In the genomic region with DNA sequence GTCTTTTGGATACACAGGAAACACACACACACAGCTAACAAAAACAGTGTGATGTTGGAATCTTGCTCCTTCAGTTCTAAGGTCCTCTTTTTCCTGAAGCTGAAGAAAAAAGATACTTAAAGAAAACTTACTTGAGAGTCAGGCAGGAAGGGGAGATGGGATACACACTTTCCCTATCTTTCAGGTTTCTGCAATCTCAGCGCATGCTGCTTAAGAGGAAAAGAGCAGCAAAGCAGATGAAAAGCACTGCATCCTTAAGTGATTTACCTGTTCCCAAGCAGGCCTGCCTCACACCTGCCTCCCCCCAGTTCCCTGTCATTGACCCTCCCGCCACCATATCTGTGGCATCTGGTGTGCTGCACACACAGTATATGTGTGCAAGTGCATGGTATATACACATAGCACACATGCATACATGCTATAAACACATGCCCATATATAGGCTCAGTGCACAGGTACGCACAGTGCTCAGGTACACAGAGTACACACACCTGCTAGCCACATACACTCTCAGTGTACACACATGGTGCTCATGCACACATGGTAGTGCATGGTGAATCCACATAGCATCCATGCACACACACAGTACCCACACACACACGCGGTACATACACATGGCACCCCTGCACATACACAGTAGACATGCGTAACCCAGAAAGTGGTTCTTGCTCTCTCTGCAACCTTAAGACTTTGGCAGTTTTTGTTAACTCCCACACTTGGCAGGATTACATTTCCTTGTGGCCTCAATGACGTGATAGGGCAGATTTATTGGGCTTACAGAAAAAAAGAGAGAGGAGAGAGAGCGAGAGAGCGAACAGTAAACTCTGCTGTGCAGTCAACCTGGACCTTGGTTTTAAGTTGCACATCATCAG, we compare ENCODE assay signal across 8 cellular contexts.
DNase-seq lines count a peak whose midpoint lies in the region; ATAC-seq and TF ChIP-seq lines count a peak whose summit lies in the region.

No MANE protein-coding gene starts in this region.

- peaks cover 25% of the 10 kb centered on the region for H3K36me3 Mint-ChIP-seq in Caco-2 (ENCODE audit: insufficient read depth, unreplicated experiment)
- no peaks in the 10 kb centered on the region for H3K36me3 Mint-ChIP-seq in progenitor cell of endocrine pancreas (ENCODE audit: insufficient read depth)

- intact Hi-C loops in Caco-2 (cut with micrococcal nuclease; ENCODE audit: unreplicated experiment) (loop anchor here (2.0 to 5.0 kb wide), 3 partner anchors 35 to 101 kb away; no protein-coding TSS in a partner anchor), esophagus muscularis mucosa (cut with DNase I) (loop anchor here (5.0 kb wide), 1 partner anchor 44 kb away; no protein-coding TSS in a partner anchor)

- POLR2A ChIA-PET in Caco-2 (lab: Charles Lee) = interaction anchor here (0.5 to 2.8 kb wide), 5 partner anchors 12 to 238 kb away, joined by 3 to 20 read pairs (median 5); no protein-coding TSS in a partner anchor
- POLR2A ChIA-PET in RWPE1 (lab: Yijun Ruan, JAX; ENCODE audit: low non-redundant PET) = interaction anchor here (0.6 kb wide), 1 partner anchor 236 kb away, joined by 3 read pairs; no protein-coding TSS in a partner anchor

- H3K36me3 ChIP-seq in Caco-2 (ENCODE audit: control insufficient read depth, insufficient read depth, low read length) (no peaks in the 10 kb centered on the region), SJCRH30 (no peaks in the 10 kb centered on the region), esophagus muscularis mucosa (no peaks in the 10 kb centered on the region)

- H3K9me3 ChIP-seq in Caco-2 = no peaks in the 10 kb centered on the region
- H3K9me3 ChIP-seq in SJCRH30 (replicated peaks) = no peaks in the 10 kb centered on the region
- no peaks in the 10 kb centered on the region for H3K9me3 ChIP-seq in esophagus muscularis mucosa

- BruUV-seq in Caco-2 (replicated peaks; lab: Mats Ljungman, UMichigan) = no TSS peak

- 51% methylated on average over 9 of the region's 9 CpGs for WGBS in esophagus muscularis mucosa

- TF ChIP-seq CTCF in Caco-2 (IDR thresholded peaks at IDR 0.05; ENCODE audit: insufficient read depth in 1 of 2, low read depth in 1 of 2, low read length in 1 of 2, severe bottlenecking in 1 of 2, unreplicated experiment in 1 of 2) = no peak
- TF ChIP-seq CTCF in esophagus muscularis mucosa (IDR thresholded peaks at IDR 0.05) = no peak
- no peak for TF ChIP-seq CTCF in progenitor cell of endocrine pancreas (IDR thresholded peaks at IDR 0.05; ENCODE audit: unreplicated experiment)
- no peak for TF ChIP-seq CTCF in RWPE1 (conservative IDR thresholded peaks at IDR 0.05; ENCODE audit: low read depth)

- peak overlapping the region; percentile 89 for H3K27ac Mint-ChIP-seq in Caco-2 (ENCODE audit: unreplicated experiment)
- peak overlapping the region; percentile 98 for H3K27ac Mint-ChIP-seq in progenitor cell of endocrine pancreas

- TF ChIP-seq EP300 in esophagus muscularis mucosa (IDR thresholded peaks at IDR 0.05) = no peak

- H3K4me1 ChIP-seq in Caco-2 (peaks cover 81% of the 10 kb centered on the region), SJCRH30 (peaks cover 31% of the 10 kb centered on the region), esophagus muscularis mucosa (peaks cover 51 to 71% (median 69%) of the 10 kb centered on the region in 4 donors)

- H3K27ac ChIP-seq in SJCRH30 (peak overlapping the region; percentile 87), esophagus muscularis mucosa (replicated peaks in 1 of 4) (peak overlapping the region; percentile 69 to 77 (median 76)), RWPE1 (no peak overlapping the region)

- H3K9me3 Mint-ChIP-seq in Caco-2 (ENCODE audit: unreplicated experiment) = no peaks in the 10 kb centered on the region
- no peaks in the 10 kb centered on the region for H3K9me3 Mint-ChIP-seq in progenitor cell of endocrine pancreas (ENCODE audit: low read depth)

- peak; percentile 9 for ATAC-seq in GM21737 (IDR thresholded peaks at IDR 0.05; ENCODE audit: unreplicated experiment)
- no peak for ATAC-seq in HG03097 (IDR thresholded peaks at IDR 0.05; ENCODE audit: low FRiP score, unreplicated experiment)

- H3K4me3 Mint-ChIP-seq in Caco-2 (ENCODE audit: unreplicated experiment) (peak overlapping the region; percentile 78), progenitor cell of endocrine pancreas (ENCODE audit: low read depth) (no peak overlapping the region)

- CTCF ChIA-PET in Caco-2 (lab: Charles Lee) = no interaction called here
- CTCF ChIA-PET in RWPE1 (lab: Yijun Ruan, JAX) = no interaction called here

- DNase-seq in Caco-2 (no peak), SJCRH30 (peak in 1 of 2 experiments; percentile 45), esophagus muscularis mucosa (ENCODE audit: extremely low spot score) (no peak), progenitor cell of endocrine pancreas (ENCODE audit: low spot score, unreplicated experiment) (no peak), NCI-H1417 (lab: John Stamatoyannopoulos, UW) (no peak), RWPE1 (ENCODE audit: low spot score) (no peak)

- H3K27me3 ChIP-seq in Caco-2 (replicated peaks; ENCODE audit: control insufficient read depth, insufficient read depth, low read length) (no peaks in the 10 kb centered on the region), SJCRH30 (no peaks in the 10 kb centered on the region), esophagus muscularis mucosa (no peaks in the 10 kb centered on the region)

- H3K4me1 Mint-ChIP-seq in Caco-2 (ENCODE audit: low read depth, unreplicated experiment) (peaks cover 75% of the 10 kb centered on the region), progenitor cell of endocrine pancreas (ENCODE audit: low read depth) (peaks cover 75% of the 10 kb centered on the region)

- no peak overlapping the region for H3K4me3 ChIP-seq in Caco-2 (ENCODE audit: low read depth, low read length)
- no peak overlapping the region for H3K4me3 ChIP-seq in SJCRH30
- H3K4me3 ChIP-seq in esophagus muscularis mucosa = no peak overlapping the region

- no peak for TF ChIP-seq POLR2A in esophagus muscularis mucosa (IDR thresholded peaks at IDR 0.05; ENCODE audit: low read depth)

- H3K27me3 Mint-ChIP-seq in Caco-2 (ENCODE audit: insufficient read depth, unreplicated experiment) (no peaks in the 10 kb centered on the region), progenitor cell of endocrine pancreas (no peaks in the 10 kb centered on the region)
